ENCODE assay signal across 8 cellular contexts in the genomic region with DNA sequence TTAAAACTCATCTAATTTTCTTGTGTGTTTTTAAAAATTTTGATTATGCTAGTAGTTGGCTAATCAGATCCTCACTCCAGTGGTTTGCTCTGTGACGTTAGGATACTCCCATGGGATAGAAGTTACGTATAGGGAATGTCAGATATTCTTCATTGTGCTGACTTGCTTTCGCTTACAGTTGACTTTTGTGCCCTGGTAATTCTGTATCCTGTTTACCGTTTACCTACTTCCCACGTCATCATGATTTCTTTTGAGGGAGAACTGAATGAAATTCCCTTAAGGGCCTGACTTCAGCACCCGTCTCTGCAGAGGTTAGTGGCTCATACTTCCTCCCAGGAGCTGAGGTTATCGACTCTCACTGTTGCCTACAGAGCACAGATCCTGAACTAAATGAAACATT. TPM values are rescaled to one million over a fixed set of nuclear protein-coding genes. Genes with fewer than 3 reads are reported as not detected.
DNase-seq lines count a peak whose midpoint lies in the region; TF ChIP-seq lines count a peak whose summit lies in the region.

No MANE protein-coding gene starts in this region.

- peak; percentile 17 for DNase-seq in LHCN-M2 (ENCODE audit: low read depth)
- no peak for DNase-seq in dorsolateral prefrontal cortex
- DNase-seq in stimulated activated CD4-positive, alpha-beta T cell treated with anti-CD3 and anti-CD28 coated beads, Interleukin-2, amount 100 ng/mL, for 48 hours: no peak
- DNase-seq in COLO668 (lab: John Stamatoyannopoulos, UW; ENCODE audit: unreplicated experiment): no peak
- no peak for DNase-seq in NCI-H1436 treated with DMSO at 0.1 percent for 48 hours (lab: John Stamatoyannopoulos, UW)
- no peak for DNase-seq in NCI-H345 treated with DMSO at 0.1 percent for 48 hours (lab: John Stamatoyannopoulos, UW; ENCODE audit: unreplicated experiment)

- peak overlapping the region; percentile 87 to 99 (median 95) for H3K4me2 ChIP-seq in BLaER1 treated with 17β-estradiol and CSF1 and Interleukin-3, amounts not matched to agents 10 nM and 100 nM

- peak overlapping the region; percentile 58 to 99 (median 99) for H3K27ac Mint-ChIP-seq in nephron

- peaks cover 27 to 62% (median 43%) of the 10 kb centered on the region in 10 experiments for H3K4me1 ChIP-seq in BLaER1 treated with 17β-estradiol and CSF1 and Interleukin-3, amounts not matched to agents 10 nM and 100 nM

- peak overlapping the region; percentile 8 to 98 (median 92); a peak in 16 of 22 replicates for H3K27ac ChIP-seq in BLaER1 treated with 17β-estradiol and CSF1 and Interleukin-3, amounts not matched to agents 10 nM and 100 nM
- H3K27ac ChIP-seq in dorsolateral prefrontal cortex: peak overlapping the region in 51 of 59 donors; percentile 3 to 100 (median 56)

- intact Hi-C loops in dorsolateral prefrontal cortex (cut with DNase I): loop anchor here in 1 of 2 donors (5.0 kb wide), 1 partner anchor 268 kb away; a partner anchor contains a TSS

- peak overlapping the region; percentile 78 to 97 (median 92) for H3K4me3 ChIP-seq in BLaER1 treated with 17β-estradiol and CSF1 and Interleukin-3, amounts not matched to agents 10 nM and 100 nM
- H3K4me3 ChIP-seq in dorsolateral prefrontal cortex: peak overlapping the region; percentile 24 to 99 (median 89)

- H3K27me3 ChIP-seq in BLaER1 treated with 17β-estradiol and CSF1 and Interleukin-3, amounts not matched to agents 10 nM and 100 nM: no peaks in the 10 kb centered on the region; a peak in 1 of 22 replicates
- H3K27me3 ChIP-seq in dorsolateral prefrontal cortex: no peaks in the 10 kb centered on the region

- H4K20me1 ChIP-seq in BLaER1 treated with 17β-estradiol and CSF1 and Interleukin-3, amounts not matched to agents 10 nM and 100 nM: peaks cover 23 to 66% (median 49%) of the 10 kb centered on the region in 11 experiments; a peak in 21 of 22 replicates

- TF ChIP-seq CTCF in dorsolateral prefrontal cortex (IDR thresholded peaks at IDR 0.05 in 54 of 56, conservative IDR thresholded peaks at IDR 0.05 in 2 of 56; ENCODE audit: low read depth in 1 of 56, partially characterized antibody in 56 of 56): no peak
- TF ChIP-seq CTCF in nephron (IDR thresholded peaks at IDR 0.05; ENCODE audit: unreplicated experiment in 3 of 3): no peak

- peak overlapping the region; percentile 97 to 100 (median 99) for H3K4me3 Mint-ChIP-seq in nephron

- peak overlapping the region; percentile 85 to 98 (median 92); a peak in 21 of 22 replicates for H3K9ac ChIP-seq in BLaER1 treated with 17β-estradiol and CSF1 and Interleukin-3, amounts not matched to agents 10 nM and 100 nM

- H3K4me1 Mint-ChIP-seq in nephron: peaks cover 61% of the 10 kb centered on the region

- H3K9me3 Mint-ChIP-seq in nephron: no peaks in the 10 kb centered on the region

- no peaks in the 10 kb centered on the region for H3K27me3 Mint-ChIP-seq in nephron (ENCODE audit: low read depth)

- H3K9me3 ChIP-seq in BLaER1 treated with 17β-estradiol and CSF1 and Interleukin-3, amounts not matched to agents 10 nM and 100 nM (replicated peaks in 1 of 11): peaks cover 13 to 28% (median 16%) of the 10 kb centered on the region in 11 experiments; a peak in 20 of 22 replicates

- H3K36me3 Mint-ChIP-seq in nephron (ENCODE audit: low read depth): peaks cover 43% of the 10 kb centered on the region

- H3K36me3 ChIP-seq in BLaER1 treated with 17β-estradiol and CSF1 and Interleukin-3, amounts not matched to agents 10 nM and 100 nM: peaks cover 41 to 48% (median 45%) of the 10 kb centered on the region in 11 experiments

RNA-seq across cellular contexts. Expression of a gene that starts 2.6 kb away (rescaled TPM):
- total RNA-seq in LHCN-M2 (2014; rRNA removed): 233 and 262 TPM in 2 replicates
- polyA plus RNA-seq in LHCN-M2 (2012): 97.2 TPM
- 100 to 1,000 TPM; 224 to 559 (median 417) TPM for total RNA-seq in dorsolateral prefrontal cortex

RNA-seq across cellular contexts. Expression of a gene that starts 57.5 kb away (rescaled TPM):
- total RNA-seq in LHCN-M2 (2014; rRNA removed): 30.8 and 37.7 TPM in 2 replicates
- polyA plus RNA-seq in LHCN-M2 (2012): 51.7 TPM
- 10 to 100 TPM; 15.3 to 48.2 (median 24.5) TPM for total RNA-seq in dorsolateral prefrontal cortex
